1 cellular context compared by ENCODE assay signal in the genomic region with DNA sequence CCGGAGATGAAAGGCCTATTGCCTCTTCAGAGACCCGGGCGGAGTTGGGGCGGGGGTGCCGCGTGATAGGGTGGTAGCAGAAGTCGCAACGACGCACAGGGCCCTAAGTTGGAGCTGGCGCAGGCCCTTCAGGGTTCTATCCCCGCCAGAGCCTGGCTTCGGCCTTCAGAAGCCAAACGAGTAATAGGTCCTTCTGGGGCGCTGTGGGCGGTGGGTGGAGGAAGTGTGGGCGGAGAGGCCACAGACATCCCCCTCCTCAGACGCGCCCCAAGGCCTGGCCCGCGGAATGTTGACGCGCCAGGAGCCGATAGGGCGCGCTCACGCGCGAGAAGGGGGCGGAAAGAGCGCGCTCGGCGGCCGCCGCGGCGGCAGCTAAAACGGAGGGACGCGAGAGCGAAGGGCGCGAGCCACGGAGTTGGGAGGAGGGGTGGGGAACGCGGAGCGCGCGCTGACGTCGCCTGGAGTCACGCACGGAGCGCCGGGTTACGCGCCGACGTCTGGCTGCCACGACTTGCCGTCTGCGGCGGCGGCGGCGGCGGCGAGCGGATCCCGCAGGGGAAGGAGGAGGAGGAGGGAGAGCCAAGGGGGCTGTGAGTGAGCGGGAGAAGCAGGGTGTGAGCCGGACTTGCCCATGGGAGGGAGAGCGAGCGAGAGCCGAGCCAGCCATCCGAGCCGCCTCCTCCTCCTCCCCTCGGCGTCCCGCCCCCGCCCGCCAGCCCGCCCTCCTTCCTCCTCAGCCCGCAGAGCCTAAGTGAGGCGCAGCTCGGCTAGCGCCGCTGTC.
TF ChIP-seq lines count a peak whose summit lies in the region.

No MANE protein-coding gene starts in this region.

TF ChIP-seq in Ishikawa, 13 proteins besides CTCF, POLR2A, EP300 and RAD21 (continued from another document):
- TF ChIP-seq MAX (IDR thresholded peaks at IDR 0.05), result peak; percentile 34; the same call in 1 of the 2 replicates
- peak; percentile 81 for TF ChIP-seq EGR1 (IDR thresholded peaks at IDR 0.05)
- TF ChIP-seq NFIC (IDR thresholded peaks at IDR 0.05), result no peak
- TF ChIP-seq CEBPB (IDR thresholded peaks at IDR 0.05), result no peak
- TF ChIP-seq USF1 (IDR thresholded peaks at IDR 0.05), result no peak
- peak; percentile 83 for TF ChIP-seq ZBTB7A (IDR thresholded peaks at IDR 0.05; ENCODE audit: low read depth)
- TF ChIP-seq CREB1 (IDR thresholded peaks at IDR 0.05; ENCODE audit: low read depth), result peak; percentile 68
- TF ChIP-seq TCF12 (IDR thresholded peaks at IDR 0.05; ENCODE audit: low read depth), result peak; percentile 55; the same call in 1 of the 2 replicates
- TF ChIP-seq YY1 (IDR thresholded peaks at IDR 0.05; ENCODE audit: low read depth), result no peak; the same call in 1 of the 2 replicates
- peak; percentile 20; the same call in 1 of the 2 replicates for TF ChIP-seq TEAD4 (IDR thresholded peaks at IDR 0.05)
- TF ChIP-seq FOXM1 (IDR thresholded peaks at IDR 0.05; ENCODE audit: borderline replicate concordance, low read depth), result no peak
- TF ChIP-seq, protein P1, sequence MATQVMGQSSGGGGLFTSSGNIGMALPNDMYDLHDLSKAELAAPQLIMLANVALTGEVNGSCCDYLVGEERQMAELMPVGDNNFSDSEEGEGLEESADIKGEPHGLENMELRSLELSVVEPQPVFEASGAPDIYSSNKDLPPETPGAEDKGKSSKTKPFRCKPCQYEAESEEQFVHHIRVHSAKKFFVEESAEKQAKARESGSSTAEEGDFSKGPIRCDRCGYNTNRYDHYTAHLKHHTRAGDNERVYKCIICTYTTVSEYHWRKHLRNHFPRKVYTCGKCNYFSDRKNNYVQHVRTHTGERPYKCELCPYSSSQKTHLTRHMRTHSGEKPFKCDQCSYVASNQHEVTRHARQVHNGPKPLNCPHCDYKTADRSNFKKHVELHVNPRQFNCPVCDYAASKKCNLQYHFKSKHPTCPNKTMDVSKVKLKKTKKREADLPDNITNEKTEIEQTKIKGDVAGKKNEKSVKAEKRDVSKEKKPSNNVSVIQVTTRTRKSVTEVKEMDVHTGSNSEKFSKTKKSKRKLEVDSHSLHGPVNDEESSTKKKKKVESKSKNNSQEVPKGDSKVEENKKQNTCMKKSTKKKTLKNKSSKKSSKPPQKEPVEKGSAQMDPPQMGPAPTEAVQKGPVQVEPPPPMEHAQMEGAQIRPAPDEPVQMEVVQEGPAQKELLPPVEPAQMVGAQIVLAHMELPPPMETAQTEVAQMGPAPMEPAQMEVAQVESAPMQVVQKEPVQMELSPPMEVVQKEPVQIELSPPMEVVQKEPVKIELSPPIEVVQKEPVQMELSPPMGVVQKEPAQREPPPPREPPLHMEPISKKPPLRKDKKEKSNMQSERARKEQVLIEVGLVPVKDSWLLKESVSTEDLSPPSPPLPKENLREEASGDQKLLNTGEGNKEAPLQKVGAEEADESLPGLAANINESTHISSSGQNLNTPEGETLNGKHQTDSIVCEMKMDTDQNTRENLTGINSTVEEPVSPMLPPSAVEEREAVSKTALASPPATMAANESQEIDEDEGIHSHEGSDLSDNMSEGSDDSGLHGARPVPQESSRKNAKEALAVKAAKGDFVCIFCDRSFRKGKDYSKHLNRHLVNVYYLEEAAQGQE (IDR thresholded peaks at IDR 0.05; ENCODE audit: low read depth), result peak; percentile 41; the same call in 1 of the 2 replicates
